In genomic region chr7:73190483-73191155, GRCh38 we compare ENCODE assay signal across 7 cellular contexts.
DNase-seq lines count a peak whose midpoint lies in the region; ATAC-seq and TF ChIP-seq lines count a peak whose summit lies in the region.
"Not testable (repeated sequence)": the region's sequence is repeated elsewhere in the genome, so short reads cannot be mapped to it uniquely, and the experiment has no call there.

No MANE protein-coding gene starts in this region.

- 40 to 59% methylated on average over 4 of the region's 9 CpGs for WGBS in heart right ventricle, 2 donors
- WGBS in spleen, 5 donors, result 75 to 84% (median 77%) methylated on average over 4 of the region's 9 CpGs; no CpG with 5 or more reads in 1 of the 5 donors

- intact Hi-C loops in HCT116 (cut with micrococcal nuclease); heart right ventricle (cut with DNase I); left lung (cut with DNase I); naive thymus-derived CD4-positive, alpha-beta T cell (cut with micrococcal nuclease); spleen (cut with DNase I; ENCODE audit: low total_unique reads): not testable (repeated sequence)

- H3K27ac Mint-ChIP-seq in activated T-helper 17 cell treated with anti-CD3 and anti-CD28 coated beads, Interleukin-2, amount 50 U/mL, for 72 hours; naive thymus-derived CD4-positive, alpha-beta T cell: not testable (repeated sequence)

- RAD21 ChIA-PET in HCT116 (lab: Charles Lee; ENCODE audit: low non-redundant PET in 1 of 2, low total read pairs in 2 of 2, uncharacterized antibody in 2 of 2, unreplicated experiment in 2 of 2), result not testable (repeated sequence)

- not testable (repeated sequence) for H3K4me2 ChIP-seq in HCT116 (ENCODE audit: low read length)

- H3K27me3 ChIP-seq in HCT116 (ENCODE audit: insufficient read depth, low read length); heart right ventricle; left lung; naive thymus-derived CD4-positive, alpha-beta T cell (ENCODE audit: control insufficient read depth in 2 of 2, insufficient read depth in 2 of 2, low read length in 2 of 2); spleen (replicated peaks in 1 of 7): not testable (repeated sequence)

- H3K79me2 ChIP-seq in HCT116 (ENCODE audit: insufficient read depth, low read length), result not testable (repeated sequence)

- not testable (repeated sequence) for H3K4me1 Mint-ChIP-seq in activated T-helper 17 cell treated with anti-CD3 and anti-CD28 coated beads, Interleukin-2, amount 50 U/mL, for 72 hours; naive thymus-derived CD4-positive, alpha-beta T cell

- not testable (repeated sequence) for H3K4me3 ChIP-seq in HCT116 (replicated peaks in 1 of 2; ENCODE audit: low read depth in 1 of 2, low read length in 2 of 2); heart right ventricle; left lung; naive thymus-derived CD4-positive, alpha-beta T cell (ENCODE audit: low read length); spleen

- H3K27me3 Mint-ChIP-seq in activated T-helper 17 cell treated with anti-CD3 and anti-CD28 coated beads, Interleukin-2, amount 50 U/mL, for 72 hours; naive thymus-derived CD4-positive, alpha-beta T cell: not testable (repeated sequence)

- H3K9me3 Mint-ChIP-seq in activated T-helper 17 cell treated with anti-CD3 and anti-CD28 coated beads, Interleukin-2, amount 50 U/mL, for 72 hours; naive thymus-derived CD4-positive, alpha-beta T cell: not testable (repeated sequence)

- not testable (repeated sequence) for H2AFZ ChIP-seq in HCT116 (ENCODE audit: low read depth, low read length, poor library complexity, severe bottlenecking)

- not testable (repeated sequence) for H3K36me3 ChIP-seq in HCT116 (ENCODE audit: control insufficient read depth in 1 of 2, insufficient read depth in 2 of 2, low read length in 2 of 2); left lung; naive thymus-derived CD4-positive, alpha-beta T cell (ENCODE audit: control insufficient read depth in 2 of 3, insufficient read depth in 3 of 3, low read length in 3 of 3)
- H3K36me3 ChIP-seq in heart right ventricle (peaks cover 0 to 10% (median 0%) of the 10 kb centered on the region in 9 donors), spleen (peaks cover 0 to 10% (median 0%) of the 10 kb centered on the region in 6 donors)

- not testable (repeated sequence) for DNase-seq in HCT116 (ENCODE audit: low read depth, low spot score); epithelial cell of prostate (ENCODE audit: low read depth, low spot score); heart right ventricle; naive thymus-derived CD4-positive, alpha-beta T cell
- DNase-seq in left lung (peak in 1 of 2 donors; percentile 8), spleen (peak; percentile 6)

- not testable (repeated sequence) for H3K4me3 Mint-ChIP-seq in activated T-helper 17 cell treated with anti-CD3 and anti-CD28 coated beads, Interleukin-2, amount 50 U/mL, for 72 hours; naive thymus-derived CD4-positive, alpha-beta T cell

- not testable (repeated sequence) for H3K9ac ChIP-seq in HCT116 (ENCODE audit: low read length)

- TF ChIP-seq RAD21 in HCT116 (IDR thresholded peaks at IDR 0.05; ENCODE audit: low read depth), result not testable (repeated sequence)

- not testable (repeated sequence) for H3K4me1 ChIP-seq in HCT116 (ENCODE audit: control insufficient read depth in 1 of 2, insufficient read depth in 2 of 2, low read length in 2 of 2); heart right ventricle; left lung; naive thymus-derived CD4-positive, alpha-beta T cell (ENCODE audit: control insufficient read depth in 2 of 2, insufficient read depth in 2 of 2, low read length in 2 of 2); spleen

- not testable (repeated sequence) for H3K27ac ChIP-seq in HCT116 (ENCODE audit: low read depth, low read length); heart right ventricle; left lung; naive thymus-derived CD4-positive, alpha-beta T cell (ENCODE audit: low read depth, low read length); spleen
- H3K27ac ChIP-seq in epithelial cell of prostate, result peak overlapping the region; percentile 50

- not testable (repeated sequence) for H3K9me2 ChIP-seq in HCT116 (ENCODE audit: insufficient read depth)

- H3K9me3 ChIP-seq in HCT116 (ENCODE audit: control insufficient read depth in 1 of 2, insufficient read depth in 1 of 2, low read depth in 1 of 2, low read length in 2 of 2); heart right ventricle; left lung; naive thymus-derived CD4-positive, alpha-beta T cell (ENCODE audit: control insufficient read depth in 2 of 3, low read length in 3 of 3); spleen: not testable (repeated sequence)

- not testable (repeated sequence) for TF ChIP-seq POLR2A in HCT116 (IDR thresholded peaks at IDR 0.05; ENCODE audit: borderline replicate concordance, extremely low read depth, insufficient read depth, insufficient read length); spleen (IDR thresholded peaks at IDR 0.05)

- not testable (repeated sequence) for ATAC-seq in HCT116
- peak; percentile 49 for ATAC-seq in activated T-helper 17 cell treated with anti-CD3 and anti-CD28 coated beads, Interleukin-2, amount 50 U/mL, for 72 hours (replicated peaks)
- ATAC-seq in heart right ventricle (peak; percentile 73 to 91 (median 82)), left lung (peak; percentile 92)
- peak; percentile 80 for ATAC-seq in naive thymus-derived CD4-positive, alpha-beta T cell

- CTCF ChIA-PET in HCT116 (lab: Charles Lee); naive thymus-derived CD4-positive, alpha-beta T cell (lab: Charles Lee): not testable (repeated sequence)

- not testable (repeated sequence) for H3K36me3 Mint-ChIP-seq in activated T-helper 17 cell treated with anti-CD3 and anti-CD28 coated beads, Interleukin-2, amount 50 U/mL, for 72 hours (ENCODE audit: low read depth); naive thymus-derived CD4-positive, alpha-beta T cell

- TF ChIP-seq CTCF in HCT116 (IDR thresholded peaks at IDR 0.05 in 2 of 3, conservative IDR thresholded peaks at IDR 0.05 in 1 of 3; ENCODE audit: borderline replicate concordance in 1 of 3, insufficient read depth in 1 of 3, low read depth in 2 of 3, low read length in 2 of 3); heart right ventricle (IDR thresholded peaks at IDR 0.05); left lung (IDR thresholded peaks at IDR 0.05); spleen (IDR thresholded peaks at IDR 0.05 in 8 of 11, conservative IDR thresholded peaks at IDR 0.05 in 3 of 11): not testable (repeated sequence)

- BruUV-seq in HCT116 (replicated peaks; lab: Mats Ljungman, UMichigan), result TSS peak; percentile 39

- POLR2A ChIA-PET in HCT116 (lab: Charles Lee); naive thymus-derived CD4-positive, alpha-beta T cell (lab: Charles Lee): not testable (repeated sequence)

- not testable (repeated sequence) for H4K20me1 ChIP-seq in HCT116 (ENCODE audit: insufficient read depth)
